In the genomic region with DNA sequence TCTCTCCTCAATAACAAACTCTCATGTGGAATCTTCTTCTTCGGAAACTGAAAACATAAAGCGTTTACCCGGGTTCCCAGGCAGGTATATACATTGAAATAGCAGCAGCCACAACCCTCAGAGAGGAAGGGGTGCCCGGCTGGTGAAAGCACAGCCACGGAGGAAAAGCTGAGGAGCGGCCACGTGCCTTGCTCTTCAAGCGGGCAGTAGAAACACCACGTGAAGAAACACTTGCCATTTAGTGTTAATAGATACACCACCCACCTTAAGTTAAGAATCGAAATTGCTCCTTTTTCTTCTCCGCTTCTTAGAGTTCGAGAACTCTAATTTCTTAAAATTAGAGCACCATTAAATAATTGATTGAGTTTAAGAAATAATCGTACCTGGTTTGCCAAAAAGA, we compare ENCODE assay signal across 9 cellular contexts. TPM values are rescaled to one million over a fixed set of nuclear protein-coding genes. Genes with fewer than 3 reads are reported as not detected.
DNase-seq lines count a peak whose midpoint lies in the region; ATAC-seq and TF ChIP-seq lines count a peak whose summit lies in the region.
"Had no signal": no experiment of that assay in that cellular context is flagged by ENCODE, and none has a peak within 500 bp of the region (broad histone marks: within the 10 kb centered on the region; RNA-seq: fewer than 3 reads in every experiment).

No MANE protein-coding gene starts in this region.

- peak overlapping the region; percentile 63 for H3K9ac ChIP-seq in iPS-18a (ENCODE audit: low read length)

- no peak for TF ChIP-seq EP300 in sigmoid colon (IDR thresholded peaks at IDR 0.05)

- H3K36me3 ChIP-seq in CD8-positive, alpha-beta memory T cell (ENCODE audit: insufficient read depth, low read length) = no peaks in the 10 kb centered on the region
- H3K36me3 ChIP-seq in iPS-18a (ENCODE audit: control insufficient read depth, low read depth, low read length) (peaks cover 2% of the 10 kb centered on the region), sigmoid colon (peaks cover 0 to 6% (median 0%) of the 10 kb centered on the region in 4 donors)

- no peak overlapping the region for H3K4me3 ChIP-seq in CD8-positive, alpha-beta memory T cell (ENCODE audit: low read length)
- H3K4me3 ChIP-seq in iPS-18a (ENCODE audit: low read length) (peak overlapping the region; percentile 64), sigmoid colon (peak overlapping the region; percentile 24 to 46 (median 40))

- no peak for DNase-seq in CD8-positive, alpha-beta memory T cell
- DNase-seq in WTC11 (ENCODE audit: low spot score) = no peak
- no peak for DNase-seq in sigmoid colon
- DNase-seq in activated CD8-positive, alpha-beta memory T cell treated with anti-CD3 and anti-CD28 coated beads, Interleukin-2, amount 50 U/mL, for 4 hours = no peak
- no peak for DNase-seq in NCI-H2107 treated with DMSO at 0.1 percent for 48 hours (lab: John Stamatoyannopoulos, UW; ENCODE audit: unreplicated experiment)
- DNase-seq in SIG-M5 treated with dmso at 0.1 percent for 504 hours (lab: John Stamatoyannopoulos, UW; ENCODE audit: unreplicated experiment) = no peak
- DNase-seq in activated naive CD4-positive, alpha-beta T cell treated with anti-CD3 and anti-CD28 coated beads, Interleukin-2, amount 50 U/mL, for 16 hours = no peak

- peaks cover 21% of the 10 kb centered on the region for H3K27me3 ChIP-seq in CD8-positive, alpha-beta memory T cell (ENCODE audit: insufficient read depth, low read length, poor library complexity, severe bottlenecking)
- H3K27me3 ChIP-seq in iPS-18a (ENCODE audit: control insufficient read depth, insufficient read depth, low read length) (peaks cover 18% of the 10 kb centered on the region), sigmoid colon (no peaks in the 10 kb centered on the region)

- H3K4me3 Mint-ChIP-seq in CD8-positive, alpha-beta memory T cell = peak overlapping the region in 6 of 7 donors; percentile 23 to 61 (median 50)
- peak overlapping the region; percentile 80 for H3K4me3 Mint-ChIP-seq in WTC11

- no peak for ATAC-seq in WTC11

- peaks cover 15% of the 10 kb centered on the region for H3K4me1 ChIP-seq in CD8-positive, alpha-beta memory T cell (ENCODE audit: insufficient read depth, low read length)
- H3K4me1 ChIP-seq in iPS-18a (ENCODE audit: control insufficient read depth, low read depth, low read length) (peaks cover 45% of the 10 kb centered on the region), sigmoid colon (peaks cover 0 to 40% (median 15%) of the 10 kb centered on the region in 4 donors)

- CTCF ChIA-PET in CD8-positive, alpha-beta memory T cell (lab: Charles Lee) = no interaction called here
- CTCF ChIA-PET in WTC11 (lab: Charles Lee) = interaction anchor here (0.9 to 1.9 kb wide), 2 partner anchors 40 to 73 kb away, joined by 5 to 10 read pairs; no protein-coding TSS in a partner anchor

- H3K27me3 Mint-ChIP-seq in CD8-positive, alpha-beta memory T cell = peaks cover 56 to 78% of the 10 kb centered on the region in 2 donors
- H3K27me3 Mint-ChIP-seq in WTC11 (ENCODE audit: low read depth) = peaks cover 19% of the 10 kb centered on the region

- H3K27ac ChIP-seq in CD8-positive, alpha-beta memory T cell (ENCODE audit: low read depth, low read length) = no peak overlapping the region
- H3K27ac ChIP-seq in iPS-18a (ENCODE audit: low read length) = no peak overlapping the region
- H3K27ac ChIP-seq in sigmoid colon = peak overlapping the region; percentile 8 to 71 (median 62)

- H3K9me3 ChIP-seq in CD8-positive, alpha-beta memory T cell (ENCODE audit: low read length) = no peaks in the 10 kb centered on the region
- H3K9me3 ChIP-seq in iPS-18a (ENCODE audit: control insufficient read depth, low read depth, low read length) (no peaks in the 10 kb centered on the region), sigmoid colon (no peaks in the 10 kb centered on the region)

- TF ChIP-seq POLR2A in sigmoid colon (IDR thresholded peaks at IDR 0.05) = no peak

- no peaks in the 10 kb centered on the region for H3K36me3 Mint-ChIP-seq in CD8-positive, alpha-beta memory T cell
- H3K36me3 Mint-ChIP-seq in WTC11 = peaks cover 27% of the 10 kb centered on the region

- 18 to 30% methylated on average over 13 of the region's 13 CpGs for WGBS in sigmoid colon, 2 donors

- no peak for TF ChIP-seq CTCF in WTC11 (IDR thresholded peaks at IDR 0.05)
- no peak for TF ChIP-seq CTCF in sigmoid colon (IDR thresholded peaks at IDR 0.05)

- peak overlapping the region in 1 of 8 donors; percentile 27 for H3K27ac Mint-ChIP-seq in CD8-positive, alpha-beta memory T cell
- H3K27ac Mint-ChIP-seq in WTC11 = no peak overlapping the region

- POLR2A ChIA-PET in CD8-positive, alpha-beta memory T cell (lab: Charles Lee) = no interaction called here
- POLR2A ChIA-PET in WTC11 (lab: Charles Lee) = interaction anchor here (1.2 kb wide), 1 partner anchor 22 kb away, joined by 3 read pairs; no protein-coding TSS in a partner anchor

- H3K4me1 Mint-ChIP-seq in CD8-positive, alpha-beta memory T cell = peaks cover 18 to 26% (median 19%) of the 10 kb centered on the region in 3 donors
- H3K4me1 Mint-ChIP-seq in WTC11 = peaks cover 60% of the 10 kb centered on the region

- intact Hi-C loops in sigmoid colon (cut with DNase I) = loop anchor here (2.0 kb wide), 1 partner anchor 39 kb away; no protein-coding TSS in a partner anchor

- no peaks in the 10 kb centered on the region for H3K9me3 Mint-ChIP-seq in CD8-positive, alpha-beta memory T cell
- peaks cover 19% of the 10 kb centered on the region for H3K9me3 Mint-ChIP-seq in WTC11

TF ChIP-seq in WTC11, 78 proteins besides CTCF, POLR2A, EP300 and RAD21:
- 0 out of 2 replicates have a peak, but pooled peaks have one; percentile 10 for TF ChIP-seq USF2 (CRISPR knock-in tag; IDR thresholded peaks at IDR 0.05)
- TF ChIP-seq, protein P1, sequence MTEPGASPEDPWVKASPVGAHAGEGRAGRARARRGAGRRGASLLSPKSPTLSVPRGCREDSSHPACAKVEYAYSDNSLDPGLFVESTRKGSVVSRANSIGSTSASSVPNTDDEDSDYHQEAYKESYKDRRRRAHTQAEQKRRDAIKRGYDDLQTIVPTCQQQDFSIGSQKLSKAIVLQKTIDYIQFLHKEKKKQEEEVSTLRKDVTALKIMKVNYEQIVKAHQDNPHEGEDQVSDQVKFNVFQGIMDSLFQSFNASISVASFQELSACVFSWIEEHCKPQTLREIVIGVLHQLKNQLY (CRISPR knock-in tag; IDR thresholded peaks at IDR 0.05) = no peak

RNA-seq across cellular contexts. Expression of gene THBS2, which starts 0.3 kb away (rescaled TPM):
- not detected for total RNA-seq in CD8-positive, alpha-beta memory T cell
- polyA plus RNA-seq in CD8-positive, alpha-beta memory T cell = 0.03 TPM
- total RNA-seq in WTC11 (2021) (33.5 to 40.3 TPM (median 35.8 TPM) in 3 replicates), sigmoid colon (10 to 100 TPM; 37.6 to 59.0 (median 42.7) TPM)
- polyA plus RNA-seq in sigmoid colon = 1 to 10 TPM; 1.7 to 3.0 (median 1.8) TPM
- total RNA-seq: T-helper 2 cell treated with Interferon-gamma antibody and Interleukin-4, amounts not matched to agents 100 ng/mL and 5 ng/mL, for 36 hours had no signal

Comparison
In these comparisons a context has a peak if more than half of its experiments do, and no peak if none do; other contexts are left out.
1. H3K27ac ChIP-seq: peak in sigmoid colon (4 of 4); none in CD8-positive, alpha-beta memory T cell (single experiment) and iPS-18a (single experiment).
2. RNA of gene THBS2, which starts 0.3 kb away (total RNA-seq): 37.6 to 59.0 TPM in sigmoid colon and 33.5 to 40.3 TPM in WTC11; not detected in CD8-positive, alpha-beta memory T cell; every median in the first group is over 10 times any median in the second.